Comparison of ENCODE assay signal across 22 cellular contexts in the genomic region with DNA sequence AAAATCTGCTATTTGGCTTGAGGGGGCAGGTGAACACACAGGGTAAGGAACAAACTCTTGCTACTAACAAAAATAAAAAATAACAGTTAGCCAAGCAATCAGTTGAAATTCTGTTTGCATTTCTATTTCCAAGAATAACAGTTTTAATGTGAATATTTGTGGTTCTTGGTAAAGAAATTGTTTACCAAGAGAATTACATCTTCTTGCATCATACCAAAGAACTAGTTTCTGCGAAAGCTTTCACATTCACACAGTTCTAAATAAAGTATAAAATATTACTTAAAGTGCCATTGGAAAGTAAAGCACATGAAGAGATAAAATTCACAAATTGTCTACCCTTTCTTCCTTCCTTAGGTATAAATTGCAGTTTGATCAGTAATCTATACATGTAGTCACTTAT. TPM values are rescaled to one million over a fixed set of nuclear protein-coding genes. Genes with fewer than 3 reads are reported as not detected.
DNase-seq lines count a peak whose midpoint lies in the region; ATAC-seq, FAIRE-seq and TF ChIP-seq lines count a peak whose summit lies in the region.
"Had no signal": no experiment of that assay in that cellular context is flagged by ENCODE, and none has a peak within 500 bp of the region (broad histone marks: within the 10 kb centered on the region; RNA-seq: fewer than 3 reads in every experiment).

No MANE protein-coding gene starts in this region.

- no peak overlapping the region for H3K4me3 ChIP-seq in breast epithelium
- no peak overlapping the region for H3K4me3 ChIP-seq in K562
- H3K4me3 ChIP-seq in fibroblast of villous mesenchyme (ENCODE audit: low read depth, low read length): no peak overlapping the region
- H3K4me3 ChIP-seq in BE2C (ENCODE audit: low read depth, low read length): no peak overlapping the region
- H3K4me3 ChIP-seq: BLaER1 treated with 17β-estradiol and CSF1 and Interleukin-3, amounts not matched to agents 10 nM and 100 nM; PC-9 had no signal

- CTCF ChIA-PET in MCF 10A (lab: Yijun Ruan, JAX) (interaction anchor here (0.7 kb wide), 1 partner anchor 10 kb away, joined by 3 read pairs; no protein-coding TSS in a partner anchor), K562 (lab: Yijun Ruan, JAX; ENCODE audit: low intra/inter-chr PET ratio) (no interaction called here)

- TF ChIP-seq RAD21 in K562 (CRISPR knock-in tag; conservative IDR thresholded peaks at IDR 0.05 in 1 of 2, IDR thresholded peaks at IDR 0.05 in 1 of 2): no peak

- in situ Hi-C loops in K562 (cut with MboI): no loop called here

- H3K27ac ChIP-seq in breast epithelium: no peak overlapping the region
- no peak overlapping the region for H3K27ac ChIP-seq in K562 (ENCODE audit: extremely low read depth, low read depth, low read length)
- H3K27ac ChIP-seq: 22Rv1; BLaER1 treated with 17β-estradiol and CSF1 and Interleukin-3, amounts not matched to agents 10 nM and 100 nM; PC-9 had no signal

- H3K9me1 ChIP-seq in K562 (ENCODE audit: control insufficient read depth, insufficient read depth, low read length): no peaks in the 10 kb centered on the region

- TF ChIP-seq POLR2A in breast epithelium (IDR thresholded peaks at IDR 0.05): no peak
- TF ChIP-seq POLR2A in K562 (conservative IDR thresholded peaks at IDR 0.05): no peak

- H3K27me3 Mint-ChIP-seq in MCF 10A (ENCODE audit: insufficient read depth, unreplicated experiment) (peaks cover 15% of the 10 kb centered on the region), HFFc6 (ENCODE audit: insufficient read depth) (no peaks in the 10 kb centered on the region)
- no peaks in the 10 kb centered on the region for H3K27me3 Mint-ChIP-seq in naive thymus-derived CD8-positive, alpha-beta T cell
- H3K27me3 Mint-ChIP-seq: CD8-positive, alpha-beta memory T cell had no signal

- BruUV-seq in MCF 10A (replicated peaks; lab: Mats Ljungman, UMichigan): no TSS peak
- no TSS peak for BruUV-seq in K562 (replicated peaks; lab: Mats Ljungman, UMichigan)

- H3K27me3 ChIP-seq in breast epithelium (peaks cover 0 to 13% of the 10 kb centered on the region in 2 donors), K562 (ENCODE audit: control insufficient read depth in 2 of 2, insufficient read depth in 2 of 2, low read length in 2 of 2) (no peaks in the 10 kb centered on the region), BE2C (no peaks in the 10 kb centered on the region)

- H3K36me3 ChIP-seq in breast epithelium (no peaks in the 10 kb centered on the region), K562 (ENCODE audit: control insufficient read depth, insufficient read depth, low read length) (no peaks in the 10 kb centered on the region), BE2C (no peaks in the 10 kb centered on the region)
- H3K36me3 ChIP-seq: BLaER1 treated with 17β-estradiol and CSF1 and Interleukin-3, amounts not matched to agents 10 nM and 100 nM had no signal

- WGBS in K562 (ENCODE audit: insufficient coverage, low coverage, missing lambda C conversion rate): 0% methylated on average over 1 of the region's 1 CpG

- H3K4me2 ChIP-seq in K562 (ENCODE audit: insufficient read depth, low read length): no peak overlapping the region
- H3K4me2 ChIP-seq: BLaER1 treated with 17β-estradiol and CSF1 and Interleukin-3, amounts not matched to agents 10 nM and 100 nM; PC-9 had no signal

- no peaks in the 10 kb centered on the region for H3K36me3 Mint-ChIP-seq in MCF 10A (ENCODE audit: insufficient read depth, unreplicated experiment)
- no peaks in the 10 kb centered on the region for H3K36me3 Mint-ChIP-seq in naive thymus-derived CD8-positive, alpha-beta T cell
- H3K36me3 Mint-ChIP-seq in HFFc6 (ENCODE audit: low read depth): no peaks in the 10 kb centered on the region
- H3K36me3 Mint-ChIP-seq: CD8-positive, alpha-beta memory T cell had no signal

- no peaks in the 10 kb centered on the region for H3K4me1 ChIP-seq in breast epithelium
- H3K4me1 ChIP-seq in K562 (replicated peaks in 1 of 2; ENCODE audit: control insufficient read depth in 2 of 2, insufficient read depth in 2 of 2, low read length in 2 of 2): no peaks in the 10 kb centered on the region
- H3K4me1 ChIP-seq in BE2C: no peaks in the 10 kb centered on the region
- H3K4me1 ChIP-seq: BLaER1 treated with 17β-estradiol and CSF1 and Interleukin-3, amounts not matched to agents 10 nM and 100 nM had no signal

- H3K27ac Mint-ChIP-seq in MCF 10A (ENCODE audit: low read depth, unreplicated experiment) (peak overlapping the region; percentile 69), HFFc6 (no peak overlapping the region)
- no peak overlapping the region for H3K27ac Mint-ChIP-seq in naive thymus-derived CD8-positive, alpha-beta T cell
- H3K27ac Mint-ChIP-seq: CD8-positive, alpha-beta memory T cell had no signal

- no peak for ATAC-seq in K562
- ATAC-seq in naive thymus-derived CD8-positive, alpha-beta T cell: no peak

- H3K4me1 Mint-ChIP-seq in MCF 10A (ENCODE audit: insufficient read depth, unreplicated experiment) (peaks cover 17% of the 10 kb centered on the region), HFFc6 (ENCODE audit: low read depth) (no peaks in the 10 kb centered on the region)
- H3K4me1 Mint-ChIP-seq in naive thymus-derived CD8-positive, alpha-beta T cell: no peaks in the 10 kb centered on the region
- H3K4me1 Mint-ChIP-seq: CD8-positive, alpha-beta memory T cell had no signal

- POLR2A ChIA-PET in MCF 10A (lab: Yijun Ruan, JAX) (interaction anchor here (1.6 kb wide), 1 partner anchor 10 kb away, joined by 5 read pairs; no protein-coding TSS in a partner anchor), K562 (lab: Yijun Ruan, JAX) (interaction anchor here (1.0 to 1.4 kb wide), 2 partner anchors 10 to 28 kb away, joined by 3 to 4 read pairs; no protein-coding TSS in a partner anchor)
- POLR2A ChIA-PET in naive thymus-derived CD8-positive, alpha-beta T cell (lab: Charles Lee): no interaction called here

- no peak overlapping the region for H3K9ac ChIP-seq in K562 (ENCODE audit: insufficient read depth in 1 of 2, low read depth in 2 of 2, low read length in 2 of 2)
- H3K9ac ChIP-seq: BLaER1 treated with 17β-estradiol and CSF1 and Interleukin-3, amounts not matched to agents 10 nM and 100 nM had no signal

- no peak for FAIRE-seq in K562 (lab: Jason Lieb, UNC)
- FAIRE-seq: D721Med, H54 had no signal

- TF ChIP-seq CTCF in MCF 10A (IDR thresholded peaks at IDR 0.05; ENCODE audit: unreplicated experiment) (no peak), breast epithelium (IDR thresholded peaks at IDR 0.05) (no peak), K562 (IDR thresholded peaks at IDR 0.05 in 2 of 3, conservative IDR thresholded peaks at IDR 0.05 in 1 of 3; ENCODE audit: insufficient read depth in 2 of 3, low read depth in 1 of 3, low read length in 3 of 3) (no peak), fibroblast of villous mesenchyme (IDR thresholded peaks at IDR 0.05; ENCODE audit: insufficient read depth, low read depth, low read length) (no peak), HFFc6 (IDR thresholded peaks at IDR 0.05) (no peak), BE2C (IDR thresholded peaks at IDR 0.05; ENCODE audit: low read depth, low read length) (no peak)

- no peaks in the 10 kb centered on the region for H3K9me3 Mint-ChIP-seq in MCF 10A (ENCODE audit: unreplicated experiment)
- H3K9me3 Mint-ChIP-seq in naive thymus-derived CD8-positive, alpha-beta T cell: peaks cover 0 to 6% (median 0%) of the 10 kb centered on the region in 9 donors
- no peaks in the 10 kb centered on the region for H3K9me3 Mint-ChIP-seq in HFFc6
- H3K9me3 Mint-ChIP-seq: CD8-positive, alpha-beta memory T cell had no signal

- H2AFZ ChIP-seq in K562 (ENCODE audit: low read depth, low read length): no peak overlapping the region
- H2AFZ ChIP-seq: PC-9 had no signal

- H3K4me3 Mint-ChIP-seq in MCF 10A (ENCODE audit: unreplicated experiment): no peak overlapping the region
- no peak overlapping the region for H3K4me3 Mint-ChIP-seq in naive thymus-derived CD8-positive, alpha-beta T cell
- H3K4me3 Mint-ChIP-seq in HFFc6: no peak overlapping the region
- H3K4me3 Mint-ChIP-seq: CD8-positive, alpha-beta memory T cell had no signal

- no peaks in the 10 kb centered on the region for H4K20me1 ChIP-seq in K562 (replicated peaks; ENCODE audit: control insufficient read depth, insufficient read depth, low read length)
- H4K20me1 ChIP-seq: BLaER1 treated with 17β-estradiol and CSF1 and Interleukin-3, amounts not matched to agents 10 nM and 100 nM had no signal

- intact Hi-C loops in MCF 10A (cut with micrococcal nuclease) (loop anchor here (1.0 kb wide), 1 partner anchor 55 kb away; a partner anchor contains a TSS), breast epithelium (cut with DNase I; ENCODE audit: low total_unique reads) (no loop called here), K562 (cut with micrococcal nuclease) (no loop called here)

- TF ChIP-seq EP300 in K562 (IDR thresholded peaks at IDR 0.05; ENCODE audit: low read length): peak; percentile 64; the same call in 1 of the 2 replicates

- H3K9me3 ChIP-seq in breast epithelium (no peaks in the 10 kb centered on the region), K562 (replicated peaks; ENCODE audit: control insufficient read depth, insufficient read depth, low read depth, low read length) (no peaks in the 10 kb centered on the region), BE2C (no peaks in the 10 kb centered on the region)
- H3K9me3 ChIP-seq: BLaER1 treated with 17β-estradiol and CSF1 and Interleukin-3, amounts not matched to agents 10 nM and 100 nM had no signal

- H3K79me2 ChIP-seq in K562 (ENCODE audit: control insufficient read depth, insufficient read depth, low read length): peaks cover 10% of the 10 kb centered on the region; the same call in 2 of the 3 replicates

- DNase-seq in MCF 10A (ENCODE audit: unreplicated experiment) (peak; percentile 27), breast epithelium (ENCODE audit: low spot score in 2 of 2) (no peak), K562 (ENCODE audit: extremely low read depth in 1 of 4, low spot score in 3 of 4) (no peak), fibroblast of villous mesenchyme (ENCODE audit: low read depth) (peak; percentile 44), HFFc6 (no peak), BE2C (no peak), NCI-H526 (lab: John Stamatoyannopoulos, UW) (no peak)
- DNase-seq in naive thymus-derived CD8-positive, alpha-beta T cell: no peak
- DNase-seq: CD8-positive, alpha-beta memory T cell; DMS79; IMR-90; Kasumi-1; NCI-H1417; NCI-H187 treated with DMSO at 0.1 percent for 48 hours; NCI-H345; NCI-H748 treated with DMSO at 0.1 percent for 48 hours; PC-9 had no signal

RNA-seq across cellular contexts. Expression of a gene that starts 54.4 kb away (rescaled TPM):
- total RNA-seq in MCF 10A (2022) (8.7 and 9.8 TPM in 2 replicates), breast epithelium (1 to 10 TPM in 2 of 3 donors, under 1 TPM in 1; 0.66 to 2.1 (median 1.2) TPM), K562 (2014; rRNA removed) (0.08 and 0.09 TPM in 2 replicates), K562 (2014; rRNA removed; fragmentation: Illumina TruSeq; extraction: Trizol) (0.04 and 0.10 TPM in 2 replicates), K562 (2015; rRNA removed; fragmentation: Illumina TruSeq; extraction: Trizol) (0.04 and 0.19 TPM in 2 replicates), K562 (2021) (0.09 and 0.16 TPM in 2 replicates), fibroblast of villous mesenchyme (0.86 and 0.97 TPM in 2 replicates)
- 0.30 and 0.48 TPM in 2 replicates for total RNA-seq in K562 (2011; cell fraction: chromatin; rRNA removed; ENCODE audit: low replicate concordance)
- 0.17 and 0.26 TPM in 2 replicates for total RNA-seq in K562 (2011; cell fraction: nucleolus; rRNA removed)
- 0.08 and 0.37 TPM in 2 replicates for total RNA-seq in K562 (2011; cell fraction: nucleoplasm; rRNA removed)
- polyA plus RNA-seq in K562 (2011; rRNA removed) (0.06 and 0.12 TPM in 2 replicates), K562 (2014; fragmentation: Illumina TruSeq; extraction: Trizol) (0.06 and 0.13 TPM in 2 replicates), K562 (2014; fragmentation: Nextera tagmentation; extraction: Ambion mirVana) (under 1 TPM; 0.04 to 0.07 TPM), K562 (2014; rRNA removed) (0.04 TPM in 1 of 2 replicates, not detected in the other)
- polyA plus RNA-seq in K562 (2011; cell fraction: cytosol; rRNA removed): 0.04 TPM in 1 of 2 replicates, not detected in the other
- polyA plus RNA-seq in K562 (2011; cell fraction: nucleus; rRNA removed): 0.03 TPM in 1 of 2 replicates, not detected in the other
- polyA plus RNA-seq in K562 (2012): 0.16 and 1.6 TPM in 2 replicates
- 0.07 and 0.63 TPM in 2 replicates for polyA minus RNA-seq in K562 (2011; rRNA and poly(A)+ RNA removed)
- not detected in 2 replicates for polyA minus RNA-seq in K562 (2011; cell fraction: cytosol; rRNA and poly(A)+ RNA removed)
- 0.11 TPM in 1 of 2 replicates, not detected in the other for polyA minus RNA-seq in K562 (2011; cell fraction: nucleus; rRNA and poly(A)+ RNA removed)
- not detected for total RNA-seq in naive thymus-derived CD8-positive, alpha-beta T cell
- polyA plus RNA-seq in naive thymus-derived CD8-positive, alpha-beta T cell: under 1 TPM in 1 of 3 donors, not detected in 2; 0.30 TPM
- total RNA-seq in HFFc6 (2021; fragmentation: NEBNext Ultra II Directional; extraction: Animal tissue kit (Norgen Biotek cat#: 25700)): not detected
- 0.36 TPM for polyA plus RNA-seq in BE2C (2012; ENCODE audit: insufficient read depth, insufficient read length, low read depth)
- total RNA-seq: HT-29 had no signal

Comparison
In these comparisons a context has a peak if more than half of its experiments do, and no peak if none do; other contexts are left out.
1. DNase-seq: peak in MCF 10A (single experiment) and fibroblast of villous mesenchyme (single experiment); none in breast epithelium (0 of 2), K562 (0 of 4), naive thymus-derived CD8-positive, alpha-beta T cell (0 of 10), HFFc6 (single experiment), BE2C (single experiment) and NCI-H526 (0 of 2).